Comparison of ENCODE assay signal across 8 cellular contexts in the genomic region with DNA sequence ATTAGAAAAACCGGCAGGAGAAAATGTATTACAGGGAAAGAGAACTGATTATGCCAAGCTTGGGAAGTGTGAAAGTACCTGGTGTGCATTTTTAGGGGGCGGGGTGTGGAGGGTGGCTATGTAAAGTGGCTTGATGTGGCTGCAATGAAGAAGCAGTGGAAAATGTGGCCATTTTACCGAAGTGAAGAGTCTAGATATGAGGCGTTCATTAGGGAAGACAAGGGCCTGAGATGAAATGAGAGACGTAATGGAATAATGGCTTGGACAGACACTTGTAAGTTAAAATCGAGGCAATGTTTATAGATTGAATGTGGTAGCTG. TPM values are rescaled to one million over a fixed set of nuclear protein-coding genes. Genes with fewer than 3 reads are reported as not detected.
A peak's percentile ranks its signal among the peaks of the same experiment; 100 is the strongest.
DNase-seq lines count a peak whose midpoint lies in the region; ATAC-seq and TF ChIP-seq lines count a peak whose summit lies in the region.

No MANE protein-coding gene starts in this region.

- H3K4me3 ChIP-seq in cardiac muscle cell (peak overlapping the region; percentile 64), iPS-11a (ENCODE audit: low read depth, low read length) (peak overlapping the region; percentile 94)

- no peaks in the 10 kb centered on the region for H3K27me3 ChIP-seq in cardiac muscle cell

- peaks cover 26% of the 10 kb centered on the region for H3K4me1 Mint-ChIP-seq in activated naive CD4-positive, alpha-beta T cell treated with anti-CD3 and anti-CD28 coated beads, Interleukin-2, amount 10 ng/mL, durations not matched to agents 7 days and 5 days

- H3K27me3 Mint-ChIP-seq in activated naive CD4-positive, alpha-beta T cell treated with anti-CD3 and anti-CD28 coated beads, Interleukin-2, amount 10 ng/mL, durations not matched to agents 7 days and 5 days = peaks cover 4% of the 10 kb centered on the region

- intact Hi-C loops in cardiac septum (cut with DNase I) = loop anchor here (5.0 kb wide), 3 partner anchors 77 to 253 kb away; partner anchors contain the start of gene METAP2

- no peaks in the 10 kb centered on the region for H3K36me3 ChIP-seq in cardiac muscle cell

- TF ChIP-seq CTCF in cardiac muscle cell (IDR thresholded peaks at IDR 0.05; ENCODE audit: low read depth, low read length) = no peak

- peak in 1 of 2 donors; percentile 15 for DNase-seq in cardiac muscle cell (ENCODE audit: low read depth in 1 of 2, low spot score in 1 of 2)
- no peak for DNase-seq in cardiac septum (ENCODE audit: low spot score)
- DNase-seq in NCI-H82 treated with DMSO at 0.1 percent for 48 hours (lab: John Stamatoyannopoulos, UW; ENCODE audit: unreplicated experiment) = peak; percentile 25
- DNase-seq in activated naive CD4-positive, alpha-beta T cell treated with anti-CD3 and anti-CD28 coated beads, Interleukin-2, amount 10 ng/mL, durations not matched to agents 7 days and 5 days = peak; percentile 60
- peak; percentile 68 for DNase-seq in stimulated activated CD4-positive, alpha-beta T cell treated with anti-CD3 and anti-CD28 coated beads, Interleukin-15, amount 100 ng/mL, for 24 hours

- CTCF ChIA-PET in activated naive CD4-positive, alpha-beta T cell treated with anti-CD3 and anti-CD28 coated beads, Interleukin-2, amount 10 ng/mL, durations not matched to agents 7 days and 5 days (lab: Charles Lee) = interaction anchor here (1.8 kb wide), 1 partner anchor 20 kb away, joined by 6 read pairs; no protein-coding TSS in a partner anchor

- peak overlapping the region; percentile 93 for H3K27ac Mint-ChIP-seq in activated naive CD4-positive, alpha-beta T cell treated with anti-CD3 and anti-CD28 coated beads, Interleukin-2, amount 10 ng/mL, durations not matched to agents 7 days and 5 days

- ATAC-seq in HG02798 (IDR thresholded peaks at IDR 0.05; ENCODE audit: poor library complexity, unreplicated experiment) (no peak), HG02884 (IDR thresholded peaks at IDR 0.05; ENCODE audit: unreplicated experiment) (no peak)

- peaks cover 4% of the 10 kb centered on the region for H3K36me3 Mint-ChIP-seq in activated naive CD4-positive, alpha-beta T cell treated with anti-CD3 and anti-CD28 coated beads, Interleukin-2, amount 10 ng/mL, durations not matched to agents 7 days and 5 days

- peak overlapping the region; percentile 91 for H3K27ac ChIP-seq in cardiac muscle cell

- no peaks in the 10 kb centered on the region for H3K9me3 Mint-ChIP-seq in activated naive CD4-positive, alpha-beta T cell treated with anti-CD3 and anti-CD28 coated beads, Interleukin-2, amount 10 ng/mL, durations not matched to agents 7 days and 5 days

- H3K9me3 ChIP-seq in cardiac muscle cell (ENCODE audit: low read depth) = no peaks in the 10 kb centered on the region

- H3K4me1 ChIP-seq in cardiac muscle cell (ENCODE audit: low read depth) = peaks cover 30% of the 10 kb centered on the region

- peak overlapping the region; percentile 86 for H3K4me3 Mint-ChIP-seq in activated naive CD4-positive, alpha-beta T cell treated with anti-CD3 and anti-CD28 coated beads, Interleukin-2, amount 10 ng/mL, durations not matched to agents 7 days and 5 days

RNA-seq across cellular contexts. Expression of gene VEZT, which starts 1.2 kb away (rescaled TPM):
- total RNA-seq in cardiac muscle cell (50.6 and 52.5 TPM in 2 replicates), cardiac septum (77.4 TPM)
- 56.9 and 62.9 TPM in 2 replicates for polyA plus RNA-seq in cardiac muscle cell

RNA-seq across cellular contexts. Expression of gene FGD6, which starts 1.5 kb away (rescaled TPM):
- total RNA-seq in cardiac muscle cell = 12.4 and 19.4 TPM in 2 replicates
- polyA plus RNA-seq in cardiac muscle cell = 10.7 and 13.2 TPM in 2 replicates
- total RNA-seq in cardiac septum = 19.9 TPM
